In the genomic region with DNA sequence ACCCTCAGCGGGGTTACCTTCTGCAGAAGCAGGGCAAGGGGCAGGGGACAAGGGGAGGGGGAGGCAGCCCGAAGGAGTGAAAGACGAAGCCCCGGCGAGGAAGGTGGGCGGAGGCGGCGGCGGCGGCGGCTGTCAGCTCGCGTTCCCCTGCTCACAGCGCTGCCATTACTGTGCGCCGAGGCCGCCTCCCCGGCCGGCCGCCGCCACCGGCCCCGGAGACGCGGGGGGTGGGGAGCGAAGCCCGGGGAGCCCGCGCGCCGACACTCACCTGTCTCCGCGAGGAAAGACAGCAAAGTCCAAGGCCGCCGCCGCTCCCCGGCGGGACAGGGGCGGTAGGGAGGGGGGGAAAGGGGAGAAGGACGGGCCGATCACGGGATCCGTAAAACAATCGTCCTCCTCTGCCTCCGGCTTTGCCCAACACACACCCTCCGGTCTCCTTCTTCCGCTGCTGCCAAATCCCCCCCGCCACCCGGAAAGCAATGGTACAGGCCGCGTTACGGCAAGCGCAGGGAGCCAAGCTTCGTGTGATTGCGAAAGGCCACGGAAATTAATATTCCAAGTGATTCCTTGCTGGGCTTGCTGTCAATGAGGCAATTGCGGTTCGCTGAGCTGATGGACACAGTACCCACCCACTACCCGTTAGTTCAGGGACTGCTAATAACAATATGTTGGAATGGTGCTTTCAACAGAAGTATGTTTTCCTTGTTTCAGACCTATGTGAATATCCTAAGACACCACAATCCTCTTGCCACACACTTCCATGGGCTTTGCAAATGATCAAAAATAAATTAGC, we compare ENCODE assay signal across 8 cellular contexts. TPM values are rescaled to one million over a fixed set of nuclear protein-coding genes. Genes with fewer than 3 reads are reported as not detected.
DNase-seq lines count a peak whose midpoint lies in the region; ATAC-seq and TF ChIP-seq lines count a peak whose summit lies in the region.

A gene (minus strand): TSS at position 180 of the 793 bp plus-strand sequence. CDS start 19,024 bp downstream, outside the sequence.

- H3K36me3 Mint-ChIP-seq in activated naive CD4-positive, alpha-beta T cell treated with anti-CD3 and anti-CD28 coated beads for 36 hours (ENCODE audit: low read depth), result peaks cover 8% of the 10 kb centered on the region

- intact Hi-C loops in activated naive CD4-positive, alpha-beta T cell treated with anti-CD3 and anti-CD28 coated beads for 36 hours (cut with micrococcal nuclease), result loop anchor here (1.0 to 10.0 kb wide), 7 partner anchors 36 to 426 kb away; a partner anchor contains a TSS

- CTCF ChIA-PET in activated naive CD4-positive, alpha-beta T cell treated with anti-CD3 and anti-CD28 coated beads for 36 hours (lab: Charles Lee), result interaction anchor here (1.1 to 2.3 kb wide), 4 partner anchors 36 to 105 kb away, joined by 3 to 11 read pairs (median 6); no protein-coding TSS in a partner anchor

- TF ChIP-seq CTCF in HFF-Myc (IDR thresholded peaks at IDR 0.05; ENCODE audit: low read depth, low read length, missing control alignments), result no peak
- no peak for TF ChIP-seq CTCF in gastroesophageal sphincter (IDR thresholded peaks at IDR 0.05)
- no peak for TF ChIP-seq CTCF in neutrophil (IDR thresholded peaks at IDR 0.05)
- no peak for TF ChIP-seq CTCF in subcutaneous adipose tissue (IDR thresholded peaks at IDR 0.05; ENCODE audit: low read depth)

- H3K4me1 Mint-ChIP-seq in activated naive CD4-positive, alpha-beta T cell treated with anti-CD3 and anti-CD28 coated beads for 36 hours (ENCODE audit: low read depth), result peaks cover 45% of the 10 kb centered on the region

- H3K9me3 ChIP-seq in gastroesophageal sphincter (no peaks in the 10 kb centered on the region), neutrophil (no peaks in the 10 kb centered on the region)

- H3K4me3 Mint-ChIP-seq in activated naive CD4-positive, alpha-beta T cell treated with anti-CD3 and anti-CD28 coated beads for 36 hours, result peak within 1 kb of the TSS; percentile 90

- H3K36me3 ChIP-seq in gastroesophageal sphincter, result no peaks in the 10 kb centered on the region
- H3K36me3 ChIP-seq in neutrophil, result no peaks in the 10 kb centered on the region

- DNase-seq in GM04503 (ENCODE audit: low read depth) (peak; percentile 79), HFF-Myc (ENCODE audit: extremely low read depth, low read depth) (peak; percentile 83), MV-4-11 (lab: John Stamatoyannopoulos, UW) (peak; percentile 87), SK-N-DZ (ENCODE audit: low spot score) (peak; percentile 88)
- DNase-seq in activated naive CD4-positive, alpha-beta T cell treated with anti-CD3 and anti-CD28 coated beads for 36 hours, result peak; percentile 94

- H3K27me3 ChIP-seq in gastroesophageal sphincter (peaks cover under 1% of the 10 kb centered on the region), neutrophil (peaks cover 9% of the 10 kb centered on the region)

- no peak for TF ChIP-seq EP300 in gastroesophageal sphincter (IDR thresholded peaks at IDR 0.05)

- peak within 1 kb of the TSS; percentile 92 for H3K27ac Mint-ChIP-seq in activated naive CD4-positive, alpha-beta T cell treated with anti-CD3 and anti-CD28 coated beads for 36 hours

- H3K27ac ChIP-seq in gastroesophageal sphincter (peak within 1 kb of the TSS; percentile 82 to 100 (median 95)), neutrophil (peak within 1 kb of the TSS; percentile 98)

- H3K4me1 ChIP-seq in gastroesophageal sphincter, result peaks cover 0 to 46% (median 9%) of the 10 kb centered on the region in 3 donors
- peaks cover 22% of the 10 kb centered on the region in 2 experiments for H3K4me1 ChIP-seq in neutrophil (ENCODE audit: control insufficient read depth in 1 of 2, insufficient read depth in 1 of 2, low read depth in 1 of 2, low read length in 1 of 2)

- no peaks in the 10 kb centered on the region for H3K27me3 Mint-ChIP-seq in activated naive CD4-positive, alpha-beta T cell treated with anti-CD3 and anti-CD28 coated beads for 36 hours (ENCODE audit: low read depth)

- peaks cover 2% of the 10 kb centered on the region for H3K9me3 Mint-ChIP-seq in activated naive CD4-positive, alpha-beta T cell treated with anti-CD3 and anti-CD28 coated beads for 36 hours

- 1 to 3% methylated on average over 7 to 15 of the region's 59 CpGs for WGBS in gastroesophageal sphincter (ENCODE audit: low coverage in 1 of 2), 2 donors

- H3K4me3 ChIP-seq in HFF-Myc (replicated peaks; ENCODE audit: low read depth, low read length), result peak within 1 kb of the TSS; percentile 65
- H3K4me3 ChIP-seq in gastroesophageal sphincter, result peak within 1 kb of the TSS; percentile 97 to 98
- peak within 1 kb of the TSS; percentile 73 to 88 for H3K4me3 ChIP-seq in neutrophil (ENCODE audit: low read depth in 1 of 2, low read length in 1 of 2)

- ATAC-seq in gastroesophageal sphincter, result peak; percentile 97

- no peak for TF ChIP-seq POLR2A in gastroesophageal sphincter (IDR thresholded peaks at IDR 0.05)

RNA-seq across cellular contexts. Expression of the gene that starts here (rescaled TPM):
- polyA plus RNA-seq in SK-N-DZ (2014; cell fraction: cytosol; rRNA removed), result 19.8 and 21.6 TPM in 2 replicates
- 9.6 and 13.0 TPM in 2 replicates for polyA plus RNA-seq in SK-N-DZ (2014; cell fraction: nucleus; rRNA removed)
- total RNA-seq in activated naive CD4-positive, alpha-beta T cell treated with anti-CD3 and anti-CD28 coated beads for 36 hours, result 10 to 100 TPM; 35.3 to 36.9 TPM
- total RNA-seq in gastroesophageal sphincter, result 10 to 100 TPM; 15.9 to 28.5 (median 22.7) TPM
- 10 to 100 TPM; 23.2 to 32.0 (median 24.5) TPM for total RNA-seq in subcutaneous adipose tissue

Comparison
In these comparisons a context has a peak if more than half of its experiments do, and no peak if none do; other contexts are left out.
1. Peak in every context shown above with its lines: DNase-seq, ATAC-seq, H3K4me3 ChIP-seq and H3K27ac ChIP-seq.